ENCODE assay signal across 2 cellular contexts in the genomic region with DNA sequence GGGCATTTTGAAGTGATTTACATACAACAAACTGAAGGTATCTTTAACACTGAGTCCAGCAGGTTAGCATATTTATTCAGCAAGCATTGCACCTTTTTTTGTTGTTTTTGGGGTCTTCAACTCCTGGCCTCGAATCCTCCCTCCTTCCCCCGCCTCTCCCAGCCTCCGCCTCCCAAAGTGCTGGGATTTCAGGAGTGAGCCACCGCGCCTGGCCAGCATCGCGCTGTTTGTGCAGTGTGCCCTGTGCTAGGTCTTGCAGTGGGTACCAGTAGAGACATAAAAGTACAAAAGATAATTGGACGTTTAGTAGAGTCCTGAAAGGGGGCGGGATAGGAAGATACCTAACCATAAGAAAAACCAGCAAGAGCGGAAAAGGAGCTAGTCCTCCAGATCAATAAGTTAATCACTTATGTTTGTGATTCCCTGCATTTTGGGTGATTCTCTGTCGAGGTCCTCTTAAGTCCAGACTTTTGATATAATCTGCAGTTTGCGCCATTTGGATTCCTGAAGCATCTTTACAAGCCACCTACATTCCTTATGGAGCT.
TF ChIP-seq lines count a peak whose summit lies in the region.

No MANE protein-coding gene starts in this region.

TF ChIP-seq in A549, 52 proteins besides CTCF, POLR2A, EP300 and RAD21 (continued from another document):
- TF ChIP-seq, protein P1, sequence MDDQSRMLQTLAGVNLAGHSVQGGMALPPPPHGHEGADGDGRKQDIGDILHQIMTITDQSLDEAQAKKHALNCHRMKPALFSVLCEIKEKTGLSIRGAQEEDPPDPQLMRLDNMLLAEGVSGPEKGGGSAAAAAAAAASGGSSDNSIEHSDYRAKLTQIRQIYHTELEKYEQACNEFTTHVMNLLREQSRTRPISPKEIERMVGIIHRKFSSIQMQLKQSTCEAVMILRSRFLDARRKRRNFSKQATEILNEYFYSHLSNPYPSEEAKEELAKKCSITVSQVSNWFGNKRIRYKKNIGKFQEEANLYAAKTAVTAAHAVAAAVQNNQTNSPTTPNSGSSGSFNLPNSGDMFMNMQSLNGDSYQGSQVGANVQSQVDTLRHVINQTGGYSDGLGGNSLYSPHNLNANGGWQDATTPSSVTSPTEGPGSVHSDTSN (IDR thresholded peaks at IDR 0.05) = no peak
- TF ChIP-seq HDAC2 (IDR thresholded peaks at IDR 0.05) (no peak), GATA3 (IDR thresholded peaks at IDR 0.05; ENCODE audit: borderline replicate concordance) (no peak), SMC3 (IDR thresholded peaks at IDR 0.05) (no peak), JUN (IDR thresholded peaks at IDR 0.05) (no peak)

TF ChIP-seq in K562, 482 proteins besides CTCF, POLR2A, EP300 and RAD21 (continued from another document):
- TF ChIP-seq, protein P2, sequence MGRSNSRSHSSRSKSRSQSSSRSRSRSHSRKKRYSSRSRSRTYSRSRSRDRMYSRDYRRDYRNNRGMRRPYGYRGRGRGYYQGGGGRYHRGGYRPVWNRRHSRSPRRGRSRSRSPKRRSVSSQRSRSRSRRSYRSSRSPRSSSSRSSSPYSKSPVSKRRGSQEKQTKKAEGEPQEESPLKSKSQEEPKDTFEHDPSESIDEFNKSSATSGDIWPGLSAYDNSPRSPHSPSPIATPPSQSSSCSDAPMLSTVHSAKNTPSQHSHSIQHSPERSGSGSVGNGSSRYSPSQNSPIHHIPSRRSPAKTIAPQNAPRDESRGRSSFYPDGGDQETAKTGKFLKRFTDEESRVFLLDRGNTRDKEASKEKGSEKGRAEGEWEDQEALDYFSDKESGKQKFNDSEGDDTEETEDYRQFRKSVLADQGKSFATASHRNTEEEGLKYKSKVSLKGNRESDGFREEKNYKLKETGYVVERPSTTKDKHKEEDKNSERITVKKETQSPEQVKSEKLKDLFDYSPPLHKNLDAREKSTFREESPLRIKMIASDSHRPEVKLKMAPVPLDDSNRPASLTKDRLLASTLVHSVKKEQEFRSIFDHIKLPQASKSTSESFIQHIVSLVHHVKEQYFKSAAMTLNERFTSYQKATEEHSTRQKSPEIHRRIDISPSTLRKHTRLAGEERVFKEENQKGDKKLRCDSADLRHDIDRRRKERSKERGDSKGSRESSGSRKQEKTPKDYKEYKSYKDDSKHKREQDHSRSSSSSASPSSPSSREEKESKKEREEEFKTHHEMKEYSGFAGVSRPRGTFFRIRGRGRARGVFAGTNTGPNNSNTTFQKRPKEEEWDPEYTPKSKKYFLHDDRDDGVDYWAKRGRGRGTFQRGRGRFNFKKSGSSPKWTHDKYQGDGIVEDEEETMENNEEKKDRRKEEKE (IDR thresholded peaks at IDR 0.05; ENCODE audit: borderline replicate concordance in 1 of 2, control insufficient read depth in 1 of 2, low read depth in 2 of 2, low read length in 1 of 2) = no peak
- no peak for TF ChIP-seq TCF7L2 (IDR thresholded peaks at IDR 0.05; ENCODE audit: low read depth, low read length)
- TF ChIP-seq, protein P3, sequence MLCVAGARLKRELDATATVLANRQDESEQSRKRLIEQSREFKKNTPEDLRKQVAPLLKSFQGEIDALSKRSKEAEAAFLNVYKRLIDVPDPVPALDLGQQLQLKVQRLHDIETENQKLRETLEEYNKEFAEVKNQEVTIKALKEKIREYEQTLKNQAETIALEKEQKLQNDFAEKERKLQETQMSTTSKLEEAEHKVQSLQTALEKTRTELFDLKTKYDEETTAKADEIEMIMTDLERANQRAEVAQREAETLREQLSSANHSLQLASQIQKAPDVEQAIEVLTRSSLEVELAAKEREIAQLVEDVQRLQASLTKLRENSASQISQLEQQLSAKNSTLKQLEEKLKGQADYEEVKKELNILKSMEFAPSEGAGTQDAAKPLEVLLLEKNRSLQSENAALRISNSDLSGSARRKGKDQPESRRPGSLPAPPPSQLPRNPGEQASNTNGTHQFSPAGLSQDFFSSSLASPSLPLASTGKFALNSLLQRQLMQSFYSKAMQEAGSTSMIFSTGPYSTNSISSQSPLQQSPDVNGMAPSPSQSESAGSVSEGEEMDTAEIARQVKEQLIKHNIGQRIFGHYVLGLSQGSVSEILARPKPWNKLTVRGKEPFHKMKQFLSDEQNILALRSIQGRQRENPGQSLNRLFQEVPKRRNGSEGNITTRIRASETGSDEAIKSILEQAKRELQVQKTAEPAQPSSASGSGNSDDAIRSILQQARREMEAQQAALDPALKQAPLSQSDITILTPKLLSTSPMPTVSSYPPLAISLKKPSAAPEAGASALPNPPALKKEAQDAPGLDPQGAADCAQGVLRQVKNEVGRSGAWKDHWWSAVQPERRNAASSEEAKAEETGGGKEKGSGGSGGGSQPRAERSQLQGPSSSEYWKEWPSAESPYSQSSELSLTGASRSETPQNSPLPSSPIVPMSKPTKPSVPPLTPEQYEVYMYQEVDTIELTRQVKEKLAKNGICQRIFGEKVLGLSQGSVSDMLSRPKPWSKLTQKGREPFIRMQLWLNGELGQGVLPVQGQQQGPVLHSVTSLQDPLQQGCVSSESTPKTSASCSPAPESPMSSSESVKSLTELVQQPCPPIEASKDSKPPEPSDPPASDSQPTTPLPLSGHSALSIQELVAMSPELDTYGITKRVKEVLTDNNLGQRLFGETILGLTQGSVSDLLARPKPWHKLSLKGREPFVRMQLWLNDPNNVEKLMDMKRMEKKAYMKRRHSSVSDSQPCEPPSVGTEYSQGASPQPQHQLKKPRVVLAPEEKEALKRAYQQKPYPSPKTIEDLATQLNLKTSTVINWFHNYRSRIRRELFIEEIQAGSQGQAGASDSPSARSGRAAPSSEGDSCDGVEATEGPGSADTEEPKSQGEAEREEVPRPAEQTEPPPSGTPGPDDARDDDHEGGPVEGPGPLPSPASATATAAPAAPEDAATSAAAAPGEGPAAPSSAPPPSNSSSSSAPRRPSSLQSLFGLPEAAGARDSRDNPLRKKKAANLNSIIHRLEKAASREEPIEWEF (CRISPR knock-in tag; IDR thresholded peaks at IDR 0.05) = peak; percentile 60; the same call in 1 of the 2 replicates
- TF ChIP-seq ZNF644 (tag; IDR thresholded peaks at IDR 0.05; ENCODE audit: low read depth) = 0 out of 2 replicates have a peak, but pooled peaks have one; percentile 46
- TF ChIP-seq, protein P4, sequence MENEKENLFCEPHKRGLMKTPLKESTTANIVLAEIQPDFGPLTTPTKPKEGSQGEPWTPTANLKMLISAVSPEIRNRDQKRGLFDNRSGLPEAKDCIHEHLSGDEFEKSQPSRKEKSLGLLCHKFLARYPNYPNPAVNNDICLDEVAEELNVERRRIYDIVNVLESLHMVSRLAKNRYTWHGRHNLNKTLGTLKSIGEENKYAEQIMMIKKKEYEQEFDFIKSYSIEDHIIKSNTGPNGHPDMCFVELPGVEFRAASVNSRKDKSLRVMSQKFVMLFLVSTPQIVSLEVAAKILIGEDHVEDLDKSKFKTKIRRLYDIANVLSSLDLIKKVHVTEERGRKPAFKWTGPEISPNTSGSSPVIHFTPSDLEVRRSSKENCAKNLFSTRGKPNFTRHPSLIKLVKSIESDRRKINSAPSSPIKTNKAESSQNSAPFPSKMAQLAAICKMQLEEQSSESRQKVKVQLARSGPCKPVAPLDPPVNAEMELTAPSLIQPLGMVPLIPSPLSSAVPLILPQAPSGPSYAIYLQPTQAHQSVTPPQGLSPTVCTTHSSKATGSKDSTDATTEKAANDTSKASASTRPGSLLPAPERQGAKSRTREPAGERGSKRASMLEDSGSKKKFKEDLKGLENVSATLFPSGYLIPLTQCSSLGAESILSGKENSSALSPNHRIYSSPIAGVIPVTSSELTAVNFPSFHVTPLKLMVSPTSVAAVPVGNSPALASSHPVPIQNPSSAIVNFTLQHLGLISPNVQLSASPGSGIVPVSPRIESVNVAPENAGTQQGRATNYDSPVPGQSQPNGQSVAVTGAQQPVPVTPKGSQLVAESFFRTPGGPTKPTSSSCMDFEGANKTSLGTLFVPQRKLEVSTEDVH (IDR thresholded peaks at IDR 0.05; ENCODE audit: low read depth, partially characterized antibody) = no peak
